ENCODE assay signal across 13 cellular contexts in the genomic region with DNA sequence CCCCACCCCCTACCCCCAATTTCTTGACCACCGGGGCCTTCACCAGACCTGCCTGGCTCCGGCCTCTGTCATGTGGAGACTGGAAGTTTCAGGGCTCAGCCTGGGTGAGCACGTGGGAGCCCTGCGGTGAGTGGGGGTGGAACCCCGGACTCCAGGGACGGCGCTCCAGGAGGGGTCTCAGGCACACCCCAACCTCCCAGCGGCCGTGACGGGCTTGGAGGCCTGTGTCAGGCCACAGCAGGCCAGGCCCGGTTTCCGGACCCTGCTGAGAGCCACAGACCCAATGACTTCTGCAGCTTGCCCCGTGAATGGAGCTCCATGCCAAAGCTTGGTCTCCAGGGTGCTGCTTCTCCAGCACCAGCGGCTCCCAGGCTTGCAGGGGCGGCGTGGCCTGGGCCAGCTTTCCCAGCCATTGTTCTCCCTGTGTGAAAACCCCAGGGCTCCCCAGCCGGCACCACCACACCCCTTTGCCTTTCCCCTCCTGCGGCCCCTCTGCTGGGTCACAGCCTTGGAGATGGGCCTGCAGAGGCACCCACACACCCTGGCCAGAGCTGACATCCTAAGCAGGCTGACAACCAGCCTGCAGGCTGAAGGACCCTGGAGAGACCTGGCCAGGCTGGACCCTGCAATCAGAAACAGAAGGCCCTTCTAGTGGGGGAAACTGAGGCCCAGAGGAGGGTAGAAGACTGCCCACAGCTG.
A peak's percentile ranks its signal among the peaks of the same experiment; 100 is the strongest.
DNase-seq lines count a peak whose midpoint lies in the region; ATAC-seq and TF ChIP-seq lines count a peak whose summit lies in the region.
"Had no signal": no experiment of that assay in that cellular context is flagged by ENCODE, and none has a peak within 500 bp of the region (broad histone marks: within the 10 kb centered on the region; RNA-seq: fewer than 3 reads in every experiment).

No MANE protein-coding gene starts in this region.

- intact Hi-C loops in posterior vena cava (cut with DNase I), result no loop called here

- H3K27me3 ChIP-seq in suprapubic skin, result peaks cover 6% of the 10 kb centered on the region

- POLR2A ChIA-PET in activated CD8-positive, alpha-beta T cell treated with anti-CD3 and anti-CD28 coated beads, Interleukin-2, amount 10 ng/mL, durations not matched to agents 7 days and 5 days (lab: Charles Lee), result no interaction called here
- POLR2A ChIA-PET in WTC11 (lab: Charles Lee), result no interaction called here

- TF ChIP-seq CTCF in suprapubic skin (IDR thresholded peaks at IDR 0.05), result no peak
- no peak for TF ChIP-seq CTCF in WTC11 (IDR thresholded peaks at IDR 0.05)

- H3K36me3 ChIP-seq in suprapubic skin, result no peaks in the 10 kb centered on the region

- peak overlapping the region; percentile 96 for H3K27ac Mint-ChIP-seq in activated CD8-positive, alpha-beta T cell treated with anti-CD3 and anti-CD28 coated beads, Interleukin-2, amount 10 ng/mL, durations not matched to agents 7 days and 5 days
- no peak overlapping the region for H3K27ac Mint-ChIP-seq in WTC11
- H3K27ac Mint-ChIP-seq: dendritic cell treated with granulocyte-macrophage colony-stimulating factor and Interleukin-4, amounts not matched to agents 40 ng/mL and 50 ng/mL, for 4 days; nephron progenitor cell had no signal

- no peak for ATAC-seq in activated CD8-positive, alpha-beta T cell treated with anti-CD3 and anti-CD28 coated beads, Interleukin-2, amount 10 ng/mL, durations not matched to agents 7 days and 5 days
- no peak for ATAC-seq in WTC11

- no peaks in the 10 kb centered on the region for H3K27me3 Mint-ChIP-seq in activated CD8-positive, alpha-beta T cell treated with anti-CD3 and anti-CD28 coated beads, Interleukin-2, amount 10 ng/mL, durations not matched to agents 7 days and 5 days (ENCODE audit: low read depth)
- H3K27me3 Mint-ChIP-seq in WTC11 (ENCODE audit: low read depth), result no peaks in the 10 kb centered on the region

- no peak for TF ChIP-seq POLR2A in suprapubic skin (IDR thresholded peaks at IDR 0.05)

- peaks cover 65% of the 10 kb centered on the region for H3K4me1 Mint-ChIP-seq in activated CD8-positive, alpha-beta T cell treated with anti-CD3 and anti-CD28 coated beads, Interleukin-2, amount 10 ng/mL, durations not matched to agents 7 days and 5 days (ENCODE audit: low read depth)
- peaks cover 8% of the 10 kb centered on the region; the same call in 1 of the 2 replicates for H3K4me1 Mint-ChIP-seq in WTC11

- CTCF ChIA-PET in activated CD8-positive, alpha-beta T cell treated with anti-CD3 and anti-CD28 coated beads, Interleukin-2, amount 10 ng/mL, durations not matched to agents 7 days and 5 days (lab: Charles Lee), result interaction anchor here (0.6 to 0.7 kb wide), 2 partner anchors 39 to 315 kb away, joined by 4 read pairs; no protein-coding TSS in a partner anchor
- CTCF ChIA-PET in WTC11 (lab: Charles Lee), result interaction anchor here (0.6 kb wide), 1 partner anchor 704 kb away, joined by 3 read pairs; no protein-coding TSS in a partner anchor

- WGBS in suprapubic skin, result 54% methylated on average over 16 of the region's 18 CpGs

- no peak for TF ChIP-seq EP300 in suprapubic skin (IDR thresholded peaks at IDR 0.05)

- peak; percentile 53 for DNase-seq in activated CD8-positive, alpha-beta memory T cell treated with anti-CD3 and anti-CD28 coated beads, Interleukin-2, amount 50 U/mL, for 48 hours
- DNase-seq in activated CD8-positive, alpha-beta memory T cell treated with anti-CD3 and anti-CD28 coated beads for 24 hours, result no peak
- DNase-seq in activated CD8-positive, alpha-beta T cell treated with anti-CD3 and anti-CD28 coated beads, Interleukin-2, amount 10 ng/mL, durations not matched to agents 7 days and 5 days, result no peak
- peak; percentile 44 for DNase-seq in islet precursor cell
- DNase-seq in suprapubic skin (ENCODE audit: low spot score in 2 of 2), result peak; percentile 54 to 71
- DNase-seq in posterior vena cava (ENCODE audit: low spot score), result no peak
- DNase-seq in COLO668 (lab: John Stamatoyannopoulos, UW; ENCODE audit: unreplicated experiment), result no peak
- DNase-seq in WTC11 (ENCODE audit: low spot score), result no peak
- DNase-seq: NCI-H1048, NCI-H226, nephron progenitor cell had no signal

- H3K9me3 Mint-ChIP-seq in activated CD8-positive, alpha-beta T cell treated with anti-CD3 and anti-CD28 coated beads, Interleukin-2, amount 10 ng/mL, durations not matched to agents 7 days and 5 days (ENCODE audit: insufficient read depth), result peaks cover 9% of the 10 kb centered on the region
- H3K9me3 Mint-ChIP-seq in WTC11, result peaks cover 18% of the 10 kb centered on the region

- no peak overlapping the region for H3K4me3 ChIP-seq in suprapubic skin
- H3K4me3 ChIP-seq: smooth muscle cell had no signal

- H3K4me3 Mint-ChIP-seq in activated CD8-positive, alpha-beta T cell treated with anti-CD3 and anti-CD28 coated beads, Interleukin-2, amount 10 ng/mL, durations not matched to agents 7 days and 5 days, result peak overlapping the region; percentile 57
- no peak overlapping the region for H3K4me3 Mint-ChIP-seq in WTC11
- H3K4me3 Mint-ChIP-seq: dendritic cell treated with granulocyte-macrophage colony-stimulating factor and Interleukin-4, amounts not matched to agents 40 ng/mL and 50 ng/mL, for 4 days; nephron progenitor cell had no signal

- H3K36me3 Mint-ChIP-seq in activated CD8-positive, alpha-beta T cell treated with anti-CD3 and anti-CD28 coated beads, Interleukin-2, amount 10 ng/mL, durations not matched to agents 7 days and 5 days (ENCODE audit: low read depth), result no peaks in the 10 kb centered on the region
- peaks cover 14% of the 10 kb centered on the region for H3K36me3 Mint-ChIP-seq in WTC11

- no peak overlapping the region for H3K27ac ChIP-seq in suprapubic skin

- peaks cover 13% of the 10 kb centered on the region for H3K9me3 ChIP-seq in suprapubic skin

- peaks cover 6% of the 10 kb centered on the region for H3K4me1 ChIP-seq in suprapubic skin

TF ChIP-seq in WTC11, 78 proteins besides CTCF, POLR2A, EP300 and RAD21 (continues in another document):
- no peak for TF ChIP-seq NR2C2 (CRISPR knock-in tag; IDR thresholded peaks at IDR 0.05)
- TF ChIP-seq SP1 (CRISPR knock-in tag; conservative IDR thresholded peaks at IDR 0.05), result no peak
- TF ChIP-seq ZNF138 (CRISPR knock-in tag; conservative IDR thresholded peaks at IDR 0.05), result no peak
- no peak for TF ChIP-seq ZNF263 (CRISPR knock-in tag; IDR thresholded peaks at IDR 0.05; ENCODE audit: low read depth)
- no peak for TF ChIP-seq ZNF396 (CRISPR knock-in tag; IDR thresholded peaks at IDR 0.05; ENCODE audit: borderline replicate concordance)
- no peak for TF ChIP-seq EMX1 (CRISPR knock-in tag; IDR thresholded peaks at IDR 0.05)
- TF ChIP-seq, protein P1, sequence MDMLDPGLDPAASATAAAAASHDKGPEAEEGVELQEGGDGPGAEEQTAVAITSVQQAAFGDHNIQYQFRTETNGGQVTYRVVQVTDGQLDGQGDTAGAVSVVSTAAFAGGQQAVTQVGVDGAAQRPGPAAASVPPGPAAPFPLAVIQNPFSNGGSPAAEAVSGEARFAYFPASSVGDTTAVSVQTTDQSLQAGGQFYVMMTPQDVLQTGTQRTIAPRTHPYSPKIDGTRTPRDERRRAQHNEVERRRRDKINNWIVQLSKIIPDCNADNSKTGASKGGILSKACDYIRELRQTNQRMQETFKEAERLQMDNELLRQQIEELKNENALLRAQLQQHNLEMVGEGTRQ (CRISPR knock-in tag; IDR thresholded peaks at IDR 0.05), result no peak
- no peak for TF ChIP-seq MXD4 (CRISPR knock-in tag; IDR thresholded peaks at IDR 0.05; ENCODE audit: borderline replicate concordance)
- no peak for TF ChIP-seq TEAD1 (CRISPR knock-in tag; IDR thresholded peaks at IDR 0.05)
- TF ChIP-seq KAT7 (CRISPR knock-in tag; IDR thresholded peaks at IDR 0.05; ENCODE audit: borderline replicate concordance), result no peak
- TF ChIP-seq ATF1 (CRISPR knock-in tag; IDR thresholded peaks at IDR 0.05), result no peak
- TF ChIP-seq, protein P2, sequence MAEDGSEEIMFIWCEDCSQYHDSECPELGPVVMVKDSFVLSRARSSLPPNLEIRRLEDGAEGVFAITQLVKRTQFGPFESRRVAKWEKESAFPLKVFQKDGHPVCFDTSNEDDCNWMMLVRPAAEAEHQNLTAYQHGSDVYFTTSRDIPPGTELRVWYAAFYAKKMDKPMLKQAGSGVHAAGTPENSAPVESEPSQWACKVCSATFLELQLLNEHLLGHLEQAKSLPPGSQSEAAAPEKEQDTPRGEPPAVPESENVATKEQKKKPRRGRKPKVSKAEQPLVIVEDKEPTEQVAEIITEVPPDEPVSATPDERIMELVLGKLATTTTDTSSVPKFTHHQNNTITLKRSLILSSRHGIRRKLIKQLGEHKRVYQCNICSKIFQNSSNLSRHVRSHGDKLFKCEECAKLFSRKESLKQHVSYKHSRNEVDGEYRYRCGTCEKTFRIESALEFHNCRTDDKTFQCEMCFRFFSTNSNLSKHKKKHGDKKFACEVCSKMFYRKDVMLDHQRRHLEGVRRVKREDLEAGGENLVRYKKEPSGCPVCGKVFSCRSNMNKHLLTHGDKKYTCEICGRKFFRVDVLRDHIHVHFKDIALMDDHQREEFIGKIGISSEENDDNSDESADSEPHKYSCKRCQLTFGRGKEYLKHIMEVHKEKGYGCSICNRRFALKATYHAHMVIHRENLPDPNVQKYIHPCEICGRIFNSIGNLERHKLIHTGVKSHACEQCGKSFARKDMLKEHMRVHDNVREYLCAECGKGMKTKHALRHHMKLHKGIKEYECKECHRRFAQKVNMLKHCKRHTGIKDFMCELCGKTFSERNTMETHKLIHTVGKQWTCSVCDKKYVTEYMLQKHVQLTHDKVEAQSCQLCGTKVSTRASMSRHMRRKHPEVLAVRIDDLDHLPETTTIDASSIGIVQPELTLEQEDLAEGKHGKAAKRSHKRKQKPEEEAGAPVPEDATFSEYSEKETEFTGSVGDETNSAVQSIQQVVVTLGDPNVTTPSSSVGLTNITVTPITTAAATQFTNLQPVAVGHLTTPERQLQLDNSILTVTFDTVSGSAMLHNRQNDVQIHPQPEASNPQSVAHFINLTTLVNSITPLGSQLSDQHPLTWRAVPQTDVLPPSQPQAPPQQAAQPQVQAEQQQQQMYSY (CRISPR knock-in tag; IDR thresholded peaks at IDR 0.05), result no peak

Comparison
In these comparisons a context has a peak if more than half of its experiments do, and no peak if none do; other contexts are left out.
1. DNase-seq: peak in activated CD8-positive, alpha-beta memory T cell treated with anti-CD3 and anti-CD28 coated beads, Interleukin-2, amount 50 U/mL, for 48 hours (single experiment), islet precursor cell (single experiment) and suprapubic skin (2 of 2); none in activated CD8-positive, alpha-beta memory T cell treated with anti-CD3 and anti-CD28 coated beads for 24 hours (single experiment), activated CD8-positive, alpha-beta T cell treated with anti-CD3 and anti-CD28 coated beads, Interleukin-2, amount 10 ng/mL, durations not matched to agents 7 days and 5 days (single experiment), posterior vena cava (single experiment), COLO668 (single experiment) and WTC11 (single experiment).